In genomic region chr19:6272411-6272791, GRCh38 we compare ENCODE assay signal across 10 cellular contexts. TPM values are rescaled to one million over a fixed set of nuclear protein-coding genes. Genes with fewer than 3 reads are reported as not detected.
DNase-seq lines count a peak whose midpoint lies in the region; ATAC-seq and TF ChIP-seq lines count a peak whose summit lies in the region.
"Had no signal": no experiment of that assay in that cellular context is flagged by ENCODE, and none has a peak within 500 bp of the region (broad histone marks: within the 10 kb centered on the region; RNA-seq: fewer than 3 reads in every experiment).

No MANE protein-coding gene starts in this region.

- H3K4me1 ChIP-seq in muscle layer of colon (ENCODE audit: insufficient read depth, low read length), result peaks cover 73% of the 10 kb centered on the region
- peaks cover 0 to 99% (median 62%) of the 10 kb centered on the region in 4 donors for H3K4me1 ChIP-seq in tibial nerve

- H3K27ac ChIP-seq in muscle layer of colon (ENCODE audit: low read depth, low read length), result peak overlapping the region; percentile 92
- peak overlapping the region; percentile 60 to 93 (median 85) for H3K27ac ChIP-seq in tibial nerve
- H3K27ac ChIP-seq: A549 had no signal

- no peaks in the 10 kb centered on the region for H3K9me3 ChIP-seq in muscle layer of colon (ENCODE audit: low read length)
- H3K9me3 ChIP-seq in tibial nerve, result no peaks in the 10 kb centered on the region
- H3K9me3 ChIP-seq: A549 had no signal

- no peak for ATAC-seq in activated T-cell treated with anti-CD3 and anti-CD28 coated beads, Interleukin-2, amount 50 U/mL, for 4 hours
- ATAC-seq in effector memory CD8-positive, alpha-beta T cell (replicated peaks), result no peak
- no peak for ATAC-seq in GM18511 (IDR thresholded peaks at IDR 0.05; ENCODE audit: unreplicated experiment)
- ATAC-seq: A549 had no signal

- peaks cover 61% of the 10 kb centered on the region for H3K4me1 Mint-ChIP-seq in activated T-cell treated with anti-CD3 and anti-CD28 coated beads, Interleukin-2, amount 50 U/mL, for 24 hours (ENCODE audit: low read depth)
- H3K4me1 Mint-ChIP-seq in activated T-cell treated with anti-CD3 and anti-CD28 coated beads, Interleukin-2, amount 50 U/mL, for 4 hours (ENCODE audit: low read depth), result peaks cover 41% of the 10 kb centered on the region
- H3K4me1 Mint-ChIP-seq in effector memory CD8-positive, alpha-beta T cell (ENCODE audit: low read depth in 2 of 2), result peaks cover 42 to 46% of the 10 kb centered on the region in 2 donors

- no peak for TF ChIP-seq POLR2A in tibial nerve (IDR thresholded peaks at IDR 0.05)

- no peak for DNase-seq in activated T-cell treated with anti-CD3 and anti-CD28 coated beads, Interleukin-2, amount 50 U/mL, for 24 hours
- DNase-seq in activated T-cell treated with anti-CD3 and anti-CD28 coated beads, Interleukin-2, amount 50 U/mL, for 4 hours, result no peak
- DNase-seq in effector memory CD8-positive, alpha-beta T cell, result no peak
- no peak for DNase-seq in tibial nerve (ENCODE audit: low spot score in 2 of 2)
- DNase-seq in NK-92 treated with Interleukin-12 subunit alpha and Interleukin-12 subunit beta, amount 100 ng/mL, for 24 hours (lab: John Stamatoyannopoulos, UW), result no peak
- DNase-seq in T-helper 1 cell, result no peak
- DNase-seq: activated naive CD4-positive, alpha-beta T cell had no signal

- peak overlapping the region in 1 of 2 donors; percentile 41 for H3K4me3 ChIP-seq in muscle layer of colon (ENCODE audit: low read depth in 1 of 2, low read length in 2 of 2)
- H3K4me3 ChIP-seq in tibial nerve, result peak overlapping the region in 2 of 4 donors; percentile 6 to 38
- H3K4me3 ChIP-seq: A549 had no signal

- H3K9me3 Mint-ChIP-seq in activated T-cell treated with anti-CD3 and anti-CD28 coated beads, Interleukin-2, amount 50 U/mL, for 24 hours, result no peaks in the 10 kb centered on the region
- no peaks in the 10 kb centered on the region for H3K9me3 Mint-ChIP-seq in activated T-cell treated with anti-CD3 and anti-CD28 coated beads, Interleukin-2, amount 50 U/mL, for 4 hours
- H3K9me3 Mint-ChIP-seq in effector memory CD8-positive, alpha-beta T cell, result no peaks in the 10 kb centered on the region

- WGBS in tibial nerve, 2 donors, result 29 to 38% methylated on average over 11 of the region's 11 CpGs

- H3K4me3 Mint-ChIP-seq in activated T-cell treated with anti-CD3 and anti-CD28 coated beads, Interleukin-2, amount 50 U/mL, for 24 hours, result no peak overlapping the region
- no peak overlapping the region for H3K4me3 Mint-ChIP-seq in activated T-cell treated with anti-CD3 and anti-CD28 coated beads, Interleukin-2, amount 50 U/mL, for 4 hours
- no peak overlapping the region for H3K4me3 Mint-ChIP-seq in effector memory CD8-positive, alpha-beta T cell

- H3K27me3 ChIP-seq in muscle layer of colon (ENCODE audit: control insufficient read depth in 1 of 2, insufficient read depth in 2 of 2, low read length in 2 of 2), result no peaks in the 10 kb centered on the region
- no peaks in the 10 kb centered on the region for H3K27me3 ChIP-seq in tibial nerve

- H3K36me3 Mint-ChIP-seq in activated T-cell treated with anti-CD3 and anti-CD28 coated beads, Interleukin-2, amount 50 U/mL, for 24 hours (ENCODE audit: low read depth), result peaks cover 84% of the 10 kb centered on the region
- H3K36me3 Mint-ChIP-seq in activated T-cell treated with anti-CD3 and anti-CD28 coated beads, Interleukin-2, amount 50 U/mL, for 4 hours (ENCODE audit: insufficient read depth), result peaks cover 15% of the 10 kb centered on the region
- H3K36me3 Mint-ChIP-seq in effector memory CD8-positive, alpha-beta T cell (ENCODE audit: insufficient read depth), result peaks cover 17% of the 10 kb centered on the region

- peak overlapping the region; percentile 19 for H3K9ac ChIP-seq in muscle layer of colon (ENCODE audit: low read length)

- TF ChIP-seq EP300 in tibial nerve (IDR thresholded peaks at IDR 0.05), result no peak

- no peaks in the 10 kb centered on the region for H3K27me3 Mint-ChIP-seq in activated T-cell treated with anti-CD3 and anti-CD28 coated beads, Interleukin-2, amount 50 U/mL, for 24 hours
- H3K27me3 Mint-ChIP-seq in activated T-cell treated with anti-CD3 and anti-CD28 coated beads, Interleukin-2, amount 50 U/mL, for 4 hours (ENCODE audit: low read depth), result no peaks in the 10 kb centered on the region
- no peaks in the 10 kb centered on the region for H3K27me3 Mint-ChIP-seq in effector memory CD8-positive, alpha-beta T cell

- peak overlapping the region; percentile 42 for H3K27ac Mint-ChIP-seq in activated T-cell treated with anti-CD3 and anti-CD28 coated beads, Interleukin-2, amount 50 U/mL, for 24 hours
- H3K27ac Mint-ChIP-seq in effector memory CD8-positive, alpha-beta T cell, result peak overlapping the region; percentile 59 to 66

- H3K36me3 ChIP-seq in muscle layer of colon (ENCODE audit: insufficient read depth, low read length) (peaks cover 30% of the 10 kb centered on the region), tibial nerve (peaks cover 0 to 31% (median 0%) of the 10 kb centered on the region in 3 donors)

- TF ChIP-seq CTCF in tibial nerve (IDR thresholded peaks at IDR 0.05), result no peak

RNA-seq across cellular contexts. Expression of gene MLLT1, which starts 7.4 kb away (rescaled TPM):
- 100 to 1,000 TPM; 105 to 118 (median 109) TPM for total RNA-seq in activated T-cell treated with anti-CD3 and anti-CD28 coated beads, Interleukin-2, amount 50 U/mL, for 4 hours
- 10 to 100 TPM; 15.1 to 42.0 (median 19.9) TPM for total RNA-seq in tibial nerve
